10 cellular contexts compared by ENCODE assay signal in genomic region chr15:75531041-75531450, GRCh38. TPM values are rescaled to one million over a fixed set of nuclear protein-coding genes. Genes with fewer than 3 reads are reported as not detected.
DNase-seq lines count a peak whose midpoint lies in the region; TF ChIP-seq lines count a peak whose summit lies in the region.
"Had no signal": no experiment of that assay in that cellular context is flagged by ENCODE, and none has a peak within 500 bp of the region (broad histone marks: within the 10 kb centered on the region; RNA-seq: fewer than 3 reads in every experiment).

No MANE protein-coding gene starts in this region.

- no peak overlapping the region for H2AK5ac ChIP-seq in neuronal stem cell (ENCODE audit: low read depth, low read length)

- no peak overlapping the region for H4K8ac ChIP-seq in neuronal stem cell (ENCODE audit: low read depth, low read length)

- no peaks in the 10 kb centered on the region for H3K9me3 Mint-ChIP-seq in endothelial cell (ENCODE audit: unreplicated experiment)

- DNase-seq in astrocyte of the spinal cord (ENCODE audit: low read depth, low spot score) = peak; percentile 68
- peak; percentile 80 for DNase-seq in left ventricle myocardium inferior
- no peak for DNase-seq in activated T-cell treated with anti-CD3 and anti-CD28 coated beads for 4 hours
- no peak for DNase-seq in neuronal stem cell (ENCODE audit: low spot score)
- no peak for DNase-seq in endothelial cell (ENCODE audit: low spot score)
- no peak for DNase-seq in NCI-H524 treated with DMSO at 0.1 percent for 48 hours (lab: John Stamatoyannopoulos, UW)
- DNase-seq: small intestine had no signal

- H3K27ac ChIP-seq in HUES48 (ENCODE audit: low read depth, low read length) = peak overlapping the region; percentile 7
- H3K27ac ChIP-seq in left ventricle myocardium inferior (replicated peaks) = peak overlapping the region; percentile 90
- H3K27ac ChIP-seq in neuronal stem cell (replicated peaks; ENCODE audit: low read length) = no peak overlapping the region
- H3K27ac ChIP-seq: hepatocyte had no signal

- H2BK12ac ChIP-seq in neuronal stem cell (ENCODE audit: low read length) = no peak overlapping the region

- H3K36me3 ChIP-seq in HUES48 (ENCODE audit: control insufficient read depth, insufficient read depth, low read length) = peaks cover 14% of the 10 kb centered on the region
- peaks cover 14% of the 10 kb centered on the region for H3K36me3 ChIP-seq in left ventricle myocardium inferior
- H3K36me3 ChIP-seq in skeletal muscle satellite cell (ENCODE audit: insufficient read depth, low read length) = peaks cover 9% of the 10 kb centered on the region
- peaks cover 5 to 17% of the 10 kb centered on the region in 2 donors for H3K36me3 ChIP-seq in neuronal stem cell (replicated peaks in 1 of 2; ENCODE audit: control insufficient read depth in 2 of 2, insufficient read depth in 2 of 2, low read length in 2 of 2)

- no peak overlapping the region for H2BK15ac ChIP-seq in neuronal stem cell (ENCODE audit: low read length)

- H3K4ac ChIP-seq in neuronal stem cell (ENCODE audit: low read length) = no peak overlapping the region

- H3K4me1 ChIP-seq in HUES48 (ENCODE audit: control insufficient read depth, insufficient read depth, low read length) (peaks cover 6% of the 10 kb centered on the region), left ventricle myocardium inferior (peaks cover 46% of the 10 kb centered on the region), skeletal muscle satellite cell (ENCODE audit: control insufficient read depth, insufficient read depth, low read length) (peaks cover 28% of the 10 kb centered on the region), neuronal stem cell (ENCODE audit: control insufficient read depth in 2 of 2, insufficient read depth in 1 of 2, low read depth in 1 of 2, low read length in 2 of 2) (peaks cover 0 to 2% of the 10 kb centered on the region in 2 donors)

- WGBS in neuronal stem cell (ENCODE audit: extremely low coverage in 2 of 2, insufficient read length in 2 of 2, insufficient replicate concordance in 1 of 2), 2 donors = no CpG with 5 or more reads among the region's 3 CpGs

- in situ Hi-C loops in astrocyte of the spinal cord (cut with HindIII; ENCODE audit: low sequenced_read_pairs) = no loop called here

- TF ChIP-seq CTCF in astrocyte of the spinal cord (IDR thresholded peaks at IDR 0.05; ENCODE audit: low read depth, low read length) (no peak), left ventricle myocardium inferior (IDR thresholded peaks at IDR 0.05; ENCODE audit: borderline replicate concordance) (no peak), endothelial cell (IDR thresholded peaks at IDR 0.05; ENCODE audit: unreplicated experiment) (no peak)

- no peak overlapping the region for H3K27ac Mint-ChIP-seq in endothelial cell (ENCODE audit: unreplicated experiment)

- no peaks in the 10 kb centered on the region for H3K79me1 ChIP-seq in neuronal stem cell (ENCODE audit: low read depth, low read length)

- no peak overlapping the region for H2BK120ac ChIP-seq in neuronal stem cell (ENCODE audit: low read depth, low read length)

- H2BK5ac ChIP-seq in neuronal stem cell (ENCODE audit: low read length) = no peak overlapping the region

- no peak overlapping the region for H3K18ac ChIP-seq in neuronal stem cell (ENCODE audit: low read length)

- H3K4me3 Mint-ChIP-seq in endothelial cell (ENCODE audit: unreplicated experiment) = no peak overlapping the region

- H3K4me2 ChIP-seq in skeletal muscle satellite cell (ENCODE audit: low read length) (peak overlapping the region; percentile 38), neuronal stem cell (ENCODE audit: insufficient read depth, low read length, poor library complexity, severe bottlenecking) (no peak overlapping the region)
- H3K4me2 ChIP-seq: hepatocyte had no signal

- peaks cover 9% of the 10 kb centered on the region for H3K36me3 Mint-ChIP-seq in endothelial cell (ENCODE audit: low read depth, unreplicated experiment)

- H3K14ac ChIP-seq in neuronal stem cell (ENCODE audit: low read length) = no peak overlapping the region

- H3K9me3 ChIP-seq in HUES48 (ENCODE audit: control insufficient read depth, insufficient read depth, low read length) (no peaks in the 10 kb centered on the region), left ventricle myocardium inferior (replicated peaks) (no peaks in the 10 kb centered on the region), skeletal muscle satellite cell (replicated peaks; ENCODE audit: low read length) (no peaks in the 10 kb centered on the region), neuronal stem cell (replicated peaks in 1 of 2; ENCODE audit: control insufficient read depth in 2 of 2, insufficient read depth in 1 of 2, low read depth in 1 of 2, low read length in 2 of 2) (no peaks in the 10 kb centered on the region)

- H3K4me1 Mint-ChIP-seq in endothelial cell (ENCODE audit: unreplicated experiment) = peaks cover 7% of the 10 kb centered on the region

- H3K9ac ChIP-seq in HUES48 (ENCODE audit: low read depth, low read length) (no peak overlapping the region), skeletal muscle satellite cell (ENCODE audit: low read depth, low read length) (no peak overlapping the region), neuronal stem cell (ENCODE audit: low read depth, low read length, poor library complexity) (no peak overlapping the region)

- H3K27me3 Mint-ChIP-seq in endothelial cell (ENCODE audit: unreplicated experiment) = no peaks in the 10 kb centered on the region

- H3K23ac ChIP-seq in neuronal stem cell (ENCODE audit: low read depth, low read length, poor library complexity) = no peak overlapping the region

- H3K27me3 ChIP-seq in HUES48 (ENCODE audit: control insufficient read depth, insufficient read depth, low read length) (no peaks in the 10 kb centered on the region), left ventricle myocardium inferior (ENCODE audit: low read depth) (no peaks in the 10 kb centered on the region), skeletal muscle satellite cell (ENCODE audit: control insufficient read depth, insufficient read depth, low read length) (no peaks in the 10 kb centered on the region), neuronal stem cell (ENCODE audit: control insufficient read depth in 3 of 3, insufficient read depth in 3 of 3, low read depth in 1 of 3, low read length in 3 of 3) (no peaks in the 10 kb centered on the region)
- H3K27me3 ChIP-seq: hepatocyte had no signal

- no peak overlapping the region for H2AFZ ChIP-seq in neuronal stem cell (ENCODE audit: low read length)
- H2AFZ ChIP-seq: hepatocyte had no signal

- intact Hi-C loops in left ventricle myocardium inferior (cut with micrococcal nuclease) = no loop called here

- H4K91ac ChIP-seq in neuronal stem cell (ENCODE audit: low read depth, low read length, poor library complexity) = no peak overlapping the region

- no peak overlapping the region for H3K4me3 ChIP-seq in HUES48 (ENCODE audit: low read depth, low read length)
- no peak overlapping the region for H3K4me3 ChIP-seq in astrocyte of the spinal cord (ENCODE audit: low read depth, low read length)
- peak overlapping the region; percentile 11 for H3K4me3 ChIP-seq in left ventricle myocardium inferior
- no peak overlapping the region for H3K4me3 ChIP-seq in skeletal muscle satellite cell (ENCODE audit: low read length)
- H3K4me3 ChIP-seq in neuronal stem cell (ENCODE audit: low read length in 2 of 2) = no peak overlapping the region
- H3K4me3 ChIP-seq: hepatocyte had no signal

RNA-seq across cellular contexts. Expression of gene PTPN9, which starts 48.1 kb away (rescaled TPM):
- total RNA-seq in left ventricle myocardium inferior (7.1 TPM), endothelial cell (ENCODE audit: unreplicated experiment) (41.9 TPM)
- total RNA-seq in skeletal muscle satellite cell (2012; rRNA removed) = 13.9 and 20.8 TPM in 2 replicates
- 11.4 TPM for polyA plus RNA-seq in neuronal stem cell (2013, experiment 1 of 2)
- polyA plus RNA-seq in neuronal stem cell (2013, experiment 2 of 2) = 11.6 TPM

Comparison
In these comparisons a context has a peak if more than half of its experiments do, and no peak if none do; other contexts are left out.
1. DNase-seq: peak in astrocyte of the spinal cord (single experiment) and left ventricle myocardium inferior (single experiment); none in activated T-cell treated with anti-CD3 and anti-CD28 coated beads for 4 hours (single experiment), neuronal stem cell (single experiment), endothelial cell (single experiment) and NCI-H524 treated with DMSO at 0.1 percent for 48 hours (single experiment).